18 cellular contexts compared by ENCODE assay signal in the genomic region with DNA sequence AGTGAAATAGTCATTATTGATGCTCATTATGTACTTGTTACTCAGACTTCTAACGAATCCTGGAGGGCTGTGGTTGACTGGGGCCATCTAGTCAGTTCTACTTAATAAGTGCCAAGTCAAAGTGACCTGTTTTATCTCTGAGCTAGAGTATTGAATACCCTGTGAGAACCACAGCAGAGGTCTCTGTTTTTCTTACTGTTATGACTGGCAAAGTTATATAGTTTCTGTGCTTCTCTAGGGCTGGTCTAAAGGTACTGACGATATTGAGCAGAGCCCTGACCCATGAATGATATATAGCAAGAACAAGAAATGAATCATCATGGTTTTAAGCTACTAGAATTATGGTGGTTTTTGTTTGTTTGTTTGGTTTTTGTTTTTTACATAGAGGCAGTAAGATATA.
A peak's percentile ranks its signal among the peaks of the same experiment; 100 is the strongest.
DNase-seq lines count a peak whose midpoint lies in the region; ATAC-seq and TF ChIP-seq lines count a peak whose summit lies in the region.
"Had no signal": no experiment of that assay in that cellular context is flagged by ENCODE, and none has a peak within 500 bp of the region (broad histone marks: within the 10 kb centered on the region; RNA-seq: fewer than 3 reads in every experiment).

No MANE protein-coding gene starts in this region.

- no peaks in the 10 kb centered on the region for H3K27me3 ChIP-seq in upper lobe of right lung

- DNase-seq in GM13977 (ENCODE audit: low spot score) (peak; percentile 27), hepatic stellate cell (ENCODE audit: low spot score) (no peak), upper lobe of right lung (no peak), HuH-7 (ENCODE audit: low spot score) (no peak)
- DNase-seq in stimulated activated CD4-positive, alpha-beta T cell treated with anti-CD3 and anti-CD28 coated beads, Interleukin-15, amount 100 ng/mL, for 24 hours: no peak
- DNase-seq: activated CD4-positive, alpha-beta T cell treated with anti-CD3 and anti-CD28 coated beads for 4 hours; DMS79 treated with DMSO at 0.1 percent for 48 hours; left ventricle myocardium inferior; natural killer cell; NCI-H187 treated with DMSO at 0.1 percent for 48 hours; NCI-H82; right cardiac atrium; stimulated activated CD4-positive, alpha-beta T cell treated with anti-CD3 and anti-CD28 coated beads, Interleukin-4, amount 100 ng/mL, for 1 hour; stimulated activated naive B cell treated with anti-CD40 and anti-IgM and Interleukin-4, amounts not matched to agents 10 μg/mL and 1 μg/mL and 100 μg/mL, for 72 hours; T-helper 17 cell had no signal

- H3K36me3 ChIP-seq in upper lobe of right lung: no peaks in the 10 kb centered on the region
- H3K36me3 ChIP-seq: left ventricle myocardium inferior had no signal

- intact Hi-C loops in upper lobe of right lung (cut with DNase I): no loop called here

- in situ Hi-C loops in GM13977 (cut with MboI; ENCODE audit: low pct_unique_long_range_greater_than_20kb, low sequenced_read_pairs, unreplicated experiment): no loop called here

- H3K9me3 ChIP-seq in upper lobe of right lung: no peaks in the 10 kb centered on the region
- H3K9me3 ChIP-seq: left ventricle myocardium inferior had no signal

- peak; percentile 67 for ATAC-seq in GM19025 (IDR thresholded peaks at IDR 0.05; ENCODE audit: low read depth, unreplicated experiment)
- peak; percentile 91 for ATAC-seq in HG02759 (IDR thresholded peaks at IDR 0.05; ENCODE audit: unreplicated experiment)
- ATAC-seq in HG03354 (IDR thresholded peaks at IDR 0.05; ENCODE audit: poor library complexity, severe bottlenecking, unreplicated experiment): peak; percentile 73
- ATAC-seq in upper lobe of right lung: no peak
- ATAC-seq: natural killer cell, right cardiac atrium, T-helper 17 cell had no signal

- no peak overlapping the region for H3K4me3 ChIP-seq in upper lobe of right lung
- H3K4me3 ChIP-seq: left ventricle myocardium inferior had no signal

- H3K4me1 ChIP-seq in upper lobe of right lung: no peaks in the 10 kb centered on the region
- H3K4me1 ChIP-seq: left ventricle myocardium inferior had no signal

- TF ChIP-seq CTCF in GM13977 (IDR thresholded peaks at IDR 0.05; ENCODE audit: extremely low read depth, insufficient read depth, missing control alignments): no peak
- TF ChIP-seq CTCF in upper lobe of right lung (IDR thresholded peaks at IDR 0.05): no peak

- H3K27ac ChIP-seq in upper lobe of right lung: no peak overlapping the region
- H3K27ac ChIP-seq: left ventricle myocardium inferior had no signal
